9 cellular contexts compared by ENCODE assay signal in the genomic region with DNA sequence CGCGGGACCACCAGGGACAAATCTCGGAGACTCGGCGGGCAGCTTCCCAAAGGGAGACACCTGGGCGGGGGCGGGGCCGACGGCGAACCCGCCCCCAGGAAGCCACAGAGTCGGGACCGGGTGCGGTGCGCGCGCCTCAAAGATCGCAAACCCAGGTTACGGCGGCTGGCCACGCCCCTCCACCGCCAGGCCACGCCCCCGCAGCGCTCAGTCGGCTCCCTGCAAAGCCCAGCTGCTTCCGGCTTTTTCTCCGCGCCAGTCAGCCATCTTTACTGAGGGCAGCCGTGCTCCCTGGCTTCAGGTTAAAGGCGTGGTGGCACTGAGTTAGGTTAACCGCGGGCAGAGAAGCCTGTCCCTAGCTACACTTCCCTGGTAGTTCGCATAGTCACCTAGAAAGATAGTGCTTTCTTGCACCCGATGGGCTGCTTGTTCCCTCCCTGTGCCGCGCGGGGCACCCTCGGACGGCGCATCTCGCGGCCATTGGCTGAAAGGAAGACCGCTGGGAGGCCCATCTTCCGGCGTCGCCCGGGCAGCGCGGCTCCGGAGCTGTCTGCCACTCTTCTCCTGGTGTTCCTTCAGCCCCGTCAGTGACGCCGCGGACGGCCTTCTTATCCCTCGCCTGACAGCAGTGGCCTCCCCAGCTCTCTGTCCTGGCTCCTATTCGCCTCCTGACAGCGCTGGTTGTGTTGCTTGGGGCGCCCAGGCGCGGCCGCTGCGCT. TPM values are rescaled to one million over a fixed set of nuclear protein-coding genes. Genes with fewer than 3 reads are reported as not detected.
DNase-seq lines count a peak whose midpoint lies in the region; ATAC-seq, FAIRE-seq and TF ChIP-seq lines count a peak whose summit lies in the region.
"Had no signal": no experiment of that assay in that cellular context is flagged by ENCODE, and none has a peak within 500 bp of the region (broad histone marks: within the 10 kb centered on the region; RNA-seq: fewer than 3 reads in every experiment).

A gene with protein sequence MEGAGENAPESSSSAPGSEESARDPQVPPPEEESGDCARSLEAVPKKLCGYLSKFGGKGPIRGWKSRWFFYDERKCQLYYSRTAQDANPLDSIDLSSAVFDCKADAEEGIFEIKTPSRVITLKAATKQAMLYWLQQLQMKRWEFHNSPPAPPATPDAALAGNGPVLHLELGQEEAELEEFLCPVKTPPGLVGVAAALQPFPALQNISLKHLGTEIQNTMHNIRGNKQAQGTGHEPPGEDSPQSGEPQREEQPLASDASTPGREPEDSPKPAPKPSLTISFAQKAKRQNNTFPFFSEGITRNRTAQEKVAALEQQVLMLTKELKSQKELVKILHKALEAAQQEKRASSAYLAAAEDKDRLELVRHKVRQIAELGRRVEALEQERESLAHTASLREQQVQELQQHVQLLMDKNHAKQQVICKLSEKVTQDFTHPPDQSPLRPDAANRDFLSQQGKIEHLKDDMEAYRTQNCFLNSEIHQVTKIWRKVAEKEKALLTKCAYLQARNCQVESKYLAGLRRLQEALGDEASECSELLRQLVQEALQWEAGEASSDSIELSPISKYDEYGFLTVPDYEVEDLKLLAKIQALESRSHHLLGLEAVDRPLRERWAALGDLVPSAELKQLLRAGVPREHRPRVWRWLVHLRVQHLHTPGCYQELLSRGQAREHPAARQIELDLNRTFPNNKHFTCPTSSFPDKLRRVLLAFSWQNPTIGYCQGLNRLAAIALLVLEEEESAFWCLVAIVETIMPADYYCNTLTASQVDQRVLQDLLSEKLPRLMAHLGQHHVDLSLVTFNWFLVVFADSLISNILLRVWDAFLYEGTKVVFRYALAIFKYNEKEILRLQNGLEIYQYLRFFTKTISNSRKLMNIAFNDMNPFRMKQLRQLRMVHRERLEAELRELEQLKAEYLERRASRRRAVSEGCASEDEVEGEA (minus strand): TSS at position 72 of the 719 bp plus-strand sequence. CDS start 108 bp downstream, outside the sequence.

- H3K4me1 ChIP-seq in BE2C (no peaks in the 10 kb centered on the region; the same call in 1 of the 2 replicates), kidney (ENCODE audit: control insufficient read depth in 1 of 2, insufficient read depth in 1 of 2, low read depth in 1 of 2, low read length in 2 of 2) (peaks cover 0 to 6% of the 10 kb centered on the region in 2 donors)

- FAIRE-seq in kidney (lab: Jason Lieb, UNC): no peak
- FAIRE-seq: islet of Langerhans had no signal

- peak; percentile 91 for ATAC-seq in HG03432 (IDR thresholded peaks at IDR 0.05; ENCODE audit: unreplicated experiment)

- DNase-seq in BE2C (peak; percentile 94), NCI-H446 treated with DMSO at 0.1 percent for 48 hours (lab: John Stamatoyannopoulos, UW) (peak; percentile 73), cerebellum (ENCODE audit: low spot score) (peak; percentile 93), kidney (peak; percentile 98)
- DNase-seq in activated CD4-positive, alpha-beta T cell treated with anti-CD3 and anti-CD28 coated beads for 1 hour: peak; percentile 96
- DNase-seq in stimulated activated CD4-positive, alpha-beta T cell treated with anti-CD3 and anti-CD28 coated beads, Interleukin-15, amount 100 ng/mL, for 1 hour (ENCODE audit: low read depth in 1 of 2, low spot score in 1 of 2): peak; percentile 97 to 98

- H3K27ac ChIP-seq in kidney (ENCODE audit: low read depth in 2 of 2, low read length in 2 of 2): peak within 1 kb of the TSS; percentile 99

- H3K4me3 ChIP-seq in BE2C (ENCODE audit: low read depth, low read length) (peak within 1 kb of the TSS; percentile 71), kidney (ENCODE audit: low read length in 2 of 2) (peak within 1 kb of the TSS; percentile 88 to 95)

- TF ChIP-seq CTCF in BE2C (IDR thresholded peaks at IDR 0.05; ENCODE audit: low read depth, low read length) (peak; percentile 6; the same call in 1 of the 2 replicates), kidney (IDR thresholded peaks at IDR 0.05; ENCODE audit: borderline replicate concordance, extremely low read depth, insufficient read depth) (peak; percentile 8)

- TF ChIP-seq POLR2A in GM19193 (IDR thresholded peaks at IDR 0.05; ENCODE audit: extremely low read depth, insufficient read depth, insufficient read length): peak; percentile 80

- H3K36me3 ChIP-seq in BE2C (no peaks in the 10 kb centered on the region), kidney (ENCODE audit: control insufficient read depth in 1 of 2, insufficient read depth in 2 of 2, low read length in 2 of 2) (no peaks in the 10 kb centered on the region)

- H3K27me3 ChIP-seq in BE2C: no peaks in the 10 kb centered on the region

- intact Hi-C loops in kidney (cut with DNase I): no loop called here

- H3K9me3 ChIP-seq in BE2C (no peaks in the 10 kb centered on the region), kidney (ENCODE audit: control insufficient read depth in 1 of 2, low read length in 2 of 2) (no peaks in the 10 kb centered on the region)

- H3K9ac ChIP-seq in kidney (ENCODE audit: low read length in 2 of 2): peak within 1 kb of the TSS; percentile 88 to 97

RNA-seq across cellular contexts. Expression of the gene that starts here (rescaled TPM):
- 3.9 TPM for polyA plus RNA-seq in BE2C (2012; ENCODE audit: insufficient read depth, insufficient read length, low read depth)
- total RNA-seq in cerebellum (3.7 TPM), kidney (19.6 TPM)
- 7.7 TPM for polyA plus RNA-seq in kidney (ENCODE audit: insufficient read depth, low read depth, low replicate concordance)

Comparison
In these comparisons a context has a peak if more than half of its experiments do, and no peak if none do; other contexts are left out.
1. Peak in every context shown above with its lines: DNase-seq, ATAC-seq, H3K4me3 ChIP-seq and H3K27ac ChIP-seq.